ENCODE assay signal across 26 cellular contexts in the genomic region with DNA sequence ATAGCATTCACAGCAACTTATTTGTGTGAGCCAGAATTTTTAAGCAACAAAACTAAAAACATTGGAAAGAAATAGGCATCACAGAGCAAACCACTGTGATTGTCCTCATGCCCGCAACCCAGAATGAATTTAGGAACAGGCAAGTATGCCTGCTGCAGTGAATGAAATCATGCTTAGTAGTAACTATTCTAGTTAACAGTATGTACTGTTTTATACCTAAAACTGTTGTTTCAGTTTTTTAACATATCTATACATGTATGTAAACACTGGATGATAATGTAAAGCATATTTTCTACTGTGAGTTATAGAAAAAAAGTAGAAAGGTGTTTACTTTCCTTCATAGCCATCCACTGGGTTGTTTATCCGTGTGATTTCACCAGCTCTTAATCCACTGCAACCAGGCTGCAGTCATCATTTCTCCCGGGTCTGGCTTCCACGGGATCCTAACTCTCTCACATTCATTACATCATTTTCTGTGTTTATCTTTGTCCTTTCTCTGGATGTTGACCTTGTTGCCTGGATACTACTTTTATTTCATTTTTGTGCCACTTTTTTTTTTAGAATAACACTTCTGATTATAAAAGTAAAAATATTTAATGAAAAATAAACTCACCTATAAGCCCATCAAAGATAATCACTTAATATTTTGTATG. TPM values are rescaled to one million over a fixed set of nuclear protein-coding genes. Genes with fewer than 3 reads are reported as not detected.
A peak's percentile ranks its signal among the peaks of the same experiment; 100 is the strongest.
DNase-seq lines count a peak whose midpoint lies in the region; ATAC-seq, FAIRE-seq and TF ChIP-seq lines count a peak whose summit lies in the region.
"Had no signal": no experiment of that assay in that cellular context is flagged by ENCODE, and none has a peak within 500 bp of the region (broad histone marks: within the 10 kb centered on the region; RNA-seq: fewer than 3 reads in every experiment).

No MANE protein-coding gene starts in this region.

- peaks cover 0 to 26% of the 10 kb centered on the region in 2 donors for H3K27me3 ChIP-seq in tibial nerve
- H3K27me3 ChIP-seq: testis had no signal

- no peaks in the 10 kb centered on the region for H3K36me3 ChIP-seq in tibial nerve
- H3K36me3 ChIP-seq: cardiac muscle cell had no signal

- peaks cover 0 to 10% (median 2%) of the 10 kb centered on the region in 4 donors for H3K9me3 ChIP-seq in tibial nerve
- H3K9me3 ChIP-seq: SK-N-SH, testis had no signal

- no peak for TF ChIP-seq POLR2A in tibial nerve (IDR thresholded peaks at IDR 0.05)
- no peak for TF ChIP-seq POLR2A in GM12891 (IDR thresholded peaks at IDR 0.05; ENCODE audit: low read depth, low read length)

- FAIRE-seq in GM12891 (lab: Jason Lieb, UNC), result no peak
- FAIRE-seq: GM12878, H1 had no signal

- DNase-seq in COLO668 (lab: John Stamatoyannopoulos, UW; ENCODE audit: unreplicated experiment) (peak; percentile 20), HuH-7 (ENCODE audit: low spot score) (peak; percentile 50), astrocyte of the spinal cord (ENCODE audit: low read depth, low spot score) (peak; percentile 5), kidney glomerular epithelial cell (lab: John Stamatoyannopoulos, UW) (peak; percentile 55), kidney tubule cell (ENCODE audit: low spot score) (no peak), tibial nerve (ENCODE audit: low spot score in 2 of 2) (no peak), GM12891 (ENCODE audit: insufficient read length, low spot score) (no peak)
- DNase-seq: activated CD4-positive, alpha-beta T cell treated with anti-CD3 and anti-CD28 coated beads, Interleukin-2, amount 50 U/mL, for 1 hour; activated CD8-positive, alpha-beta memory T cell treated with anti-CD3 and anti-CD28 coated beads, Interleukin-2, amount 50 U/mL, for 4 hours; activated naive CD8-positive, alpha-beta T cell treated with anti-CD3 and anti-CD28 coated beads, Interleukin-2, amount 50 U/mL, for 24 hours; foreskin melanocyte; left cardiac atrium; midbrain; NCI-H1694 treated with DMSO at 0.1 percent for 48 hours; NCI-H446 treated with DMSO at 0.1 percent for 48 hours; posterior cingulate gyrus; SK-N-SH; testis had no signal

- no peak for TF ChIP-seq CTCF in astrocyte of the spinal cord (IDR thresholded peaks at IDR 0.05; ENCODE audit: low read depth, low read length)
- TF ChIP-seq CTCF in tibial nerve (IDR thresholded peaks at IDR 0.05), result no peak

- no peak overlapping the region for H3K4me3 ChIP-seq in astrocyte of the spinal cord (ENCODE audit: low read depth, low read length)
- H3K4me3 ChIP-seq in tibial nerve, result no peak overlapping the region
- H3K4me3 ChIP-seq: cardiac muscle cell, GM12878, testis had no signal

- no peak overlapping the region for H3K27ac ChIP-seq in tibial nerve
- H3K27ac ChIP-seq: C4-2B, cardiac muscle cell, RWPE1, testis, VCaP had no signal

- peaks cover 0 to 14% (median 5%) of the 10 kb centered on the region in 4 donors for H3K4me1 ChIP-seq in tibial nerve
- H3K4me1 ChIP-seq: testis had no signal

- 41 to 43% methylated on average over 4 of the region's 4 CpGs for WGBS in tibial nerve, 2 donors

- in situ Hi-C loops in astrocyte of the spinal cord (cut with HindIII; ENCODE audit: low sequenced_read_pairs), result no loop called here

- no peak for ATAC-seq in GM19452 (IDR thresholded peaks at IDR 0.05; ENCODE audit: unreplicated experiment)
- ATAC-seq: activated naive CD8-positive, alpha-beta T cell treated with anti-CD3 and anti-CD28 coated beads, Interleukin-2, amount 50 U/mL, for 24 hours; GM12878; left cardiac atrium; sciatic nerve had no signal

- no peak for TF ChIP-seq EP300 in tibial nerve (IDR thresholded peaks at IDR 0.05)

TF ChIP-seq in GM12891, 5 proteins besides CTCF, POLR2A, EP300 and RAD21:
- TF ChIP-seq SPI1 (IDR thresholded peaks at IDR 0.05; ENCODE audit: low read depth, low read length) (no peak), PAX5 (IDR thresholded peaks at IDR 0.05; ENCODE audit: insufficient read depth, low read length, severe bottlenecking) (no peak), POU2F2 (IDR thresholded peaks at IDR 0.05; ENCODE audit: low read depth, low read length) (no peak), POLR2AphosphoS5 (IDR thresholded peaks at IDR 0.05; ENCODE audit: low read depth, low read length) (no peak), TAF1 (IDR thresholded peaks at IDR 0.05; ENCODE audit: low read depth, low read length) (no peak)
TF ChIP-seq in GM12891: peak in this region for 0.

RNA-seq across cellular contexts. Expression of a gene that starts 3.6 kb away (rescaled TPM):
- total RNA-seq in tibial nerve, result 1 to 10 TPM; 3.9 to 6.9 (median 5.4) TPM
- polyA plus RNA-seq in GM12891 (2012; ENCODE audit: low read depth, missing spikeins), result 0.06 TPM
- polyA plus RNA-seq: SK-N-SH had no signal

RNA-seq across cellular contexts. Expression of a gene that starts 50.9 kb away (rescaled TPM):
- 10 to 100 TPM; 15.3 to 29.1 (median 27.7) TPM for total RNA-seq in tibial nerve
- polyA plus RNA-seq in GM12891 (2012; ENCODE audit: low read depth, missing spikeins), result 2.1 TPM

Comparison
In these comparisons a context has a peak if more than half of its experiments do, and no peak if none do; other contexts are left out.
1. DNase-seq: peak in COLO668 (single experiment), HuH-7 (single experiment), astrocyte of the spinal cord (single experiment) and kidney glomerular epithelial cell (single experiment); none in kidney tubule cell (single experiment), tibial nerve (0 of 2) and GM12891 (single experiment).